7 cellular contexts compared by ENCODE assay signal in the genomic region with DNA sequence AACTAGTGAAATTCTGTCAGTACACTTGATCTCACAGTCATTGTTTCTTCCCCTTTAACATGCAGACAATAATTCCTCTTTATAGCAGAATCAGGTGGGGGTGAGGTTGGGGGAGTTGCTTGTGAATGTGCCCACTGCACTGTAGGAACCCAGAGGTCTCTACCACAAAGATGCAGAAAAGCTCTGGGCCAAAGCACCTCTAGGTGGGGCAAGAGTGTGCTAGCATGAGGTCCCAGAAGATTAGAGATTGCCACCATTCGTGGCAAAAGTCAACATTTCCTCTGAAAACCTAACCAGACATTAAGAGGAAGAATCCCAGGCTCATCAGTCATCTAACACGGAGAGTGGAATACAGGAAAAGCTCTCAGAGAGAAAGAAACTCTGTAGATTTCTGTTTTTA.
DNase-seq lines count a peak whose midpoint lies in the region; ATAC-seq and TF ChIP-seq lines count a peak whose summit lies in the region.

No MANE protein-coding gene starts in this region.

- in situ Hi-C loops in astrocyte of the spinal cord (cut with HindIII; ENCODE audit: low sequenced_read_pairs), result no loop called here

- TF ChIP-seq CTCF in GM10266 (IDR thresholded peaks at IDR 0.05; ENCODE audit: control insufficient read depth, insufficient read depth, low read depth, missing control alignments), result peak; percentile 61
- peak; percentile 56 for TF ChIP-seq CTCF in astrocyte of the spinal cord (IDR thresholded peaks at IDR 0.05; ENCODE audit: low read depth, low read length)
- peak; percentile 17 for TF ChIP-seq CTCF in neural crest cell (conservative IDR thresholded peaks at IDR 0.05)

- ATAC-seq in HG03175 (IDR thresholded peaks at IDR 0.05; ENCODE audit: unreplicated experiment) (peak; percentile 61), HG03460 (IDR thresholded peaks at IDR 0.05; ENCODE audit: unreplicated experiment) (no peak)

- H3K27me3 Mint-ChIP-seq in neural crest cell (ENCODE audit: low read depth), result peaks cover 2% of the 10 kb centered on the region
- peaks cover 25% of the 10 kb centered on the region for H3K27me3 Mint-ChIP-seq in activated T-cell treated with anti-CD3 and anti-CD28 coated beads, Interleukin-2, amount 50 U/mL, for 24 hours

- H3K4me3 Mint-ChIP-seq in neural crest cell, result no peak overlapping the region
- H3K4me3 Mint-ChIP-seq in activated T-cell treated with anti-CD3 and anti-CD28 coated beads, Interleukin-2, amount 50 U/mL, for 24 hours, result no peak overlapping the region

- H3K4me1 Mint-ChIP-seq in neural crest cell, result peaks cover 4% of the 10 kb centered on the region
- no peaks in the 10 kb centered on the region for H3K4me1 Mint-ChIP-seq in activated T-cell treated with anti-CD3 and anti-CD28 coated beads, Interleukin-2, amount 50 U/mL, for 24 hours (ENCODE audit: low read depth)

- H3K9me3 Mint-ChIP-seq in neural crest cell, result no peaks in the 10 kb centered on the region
- no peaks in the 10 kb centered on the region for H3K9me3 Mint-ChIP-seq in activated T-cell treated with anti-CD3 and anti-CD28 coated beads, Interleukin-2, amount 50 U/mL, for 24 hours

- H3K27ac Mint-ChIP-seq in neural crest cell (ENCODE audit: unreplicated experiment), result no peak overlapping the region
- no peak overlapping the region for H3K27ac Mint-ChIP-seq in activated T-cell treated with anti-CD3 and anti-CD28 coated beads, Interleukin-2, amount 50 U/mL, for 24 hours

- H3K36me3 Mint-ChIP-seq in neural crest cell (ENCODE audit: low read depth), result no peaks in the 10 kb centered on the region
- H3K36me3 Mint-ChIP-seq in activated T-cell treated with anti-CD3 and anti-CD28 coated beads, Interleukin-2, amount 50 U/mL, for 24 hours (ENCODE audit: low read depth), result no peaks in the 10 kb centered on the region

- DNase-seq in GM10266 (ENCODE audit: extremely low spot score) (peak; percentile 52), astrocyte of the spinal cord (ENCODE audit: low read depth, low spot score) (no peak), neural crest cell (ENCODE audit: low read depth, low spot score) (no peak), ecto neural progenitor cell (ENCODE audit: low spot score) (no peak)
- DNase-seq in activated T-cell treated with anti-CD3 and anti-CD28 coated beads, Interleukin-2, amount 50 U/mL, for 24 hours, result no peak

- H3K4me3 ChIP-seq in astrocyte of the spinal cord (ENCODE audit: low read depth, low read length), result no peak overlapping the region
